In the genomic region with DNA sequence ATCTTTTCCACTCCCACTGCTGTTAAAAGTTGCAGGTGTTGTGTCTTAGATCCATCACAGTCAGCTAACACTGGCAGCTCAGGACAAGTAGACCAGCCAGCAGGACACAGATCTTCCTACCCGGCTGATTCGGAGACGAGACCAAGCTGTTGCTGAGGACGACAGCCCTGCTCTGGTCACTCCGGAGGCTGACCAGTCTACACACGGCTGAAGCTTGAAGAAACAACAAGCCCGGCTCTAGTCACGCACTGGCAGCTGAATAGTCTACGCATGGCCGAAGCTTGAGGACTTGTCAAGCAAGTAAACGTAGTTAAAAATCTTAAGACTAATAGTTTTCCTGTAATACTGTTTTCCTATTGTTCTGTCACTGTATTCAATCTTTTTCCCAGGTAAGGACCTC, we compare ENCODE assay signal across 10 cellular contexts. TPM values are rescaled to one million over a fixed set of nuclear protein-coding genes. Genes with fewer than 3 reads are reported as not detected.
A peak's percentile ranks its signal among the peaks of the same experiment; 100 is the strongest.
DNase-seq lines count a peak whose midpoint lies in the region; ATAC-seq, FAIRE-seq and TF ChIP-seq lines count a peak whose summit lies in the region.
"Had no signal": no experiment of that assay in that cellular context is flagged by ENCODE, and none has a peak within 500 bp of the region (broad histone marks: within the 10 kb centered on the region; RNA-seq: fewer than 3 reads in every experiment).

No MANE protein-coding gene starts in this region.

- intact Hi-C loops in pancreas (cut with DNase I) = no loop called here

- H3K27ac ChIP-seq in GM23248 = no peak overlapping the region
- H3K27ac ChIP-seq in RWPE2 (ENCODE audit: poor library complexity, severe bottlenecking) = peak overlapping the region; percentile 80
- peak overlapping the region; percentile 99 for H3K27ac ChIP-seq in epithelial cell of prostate
- peak overlapping the region; percentile 86 to 97 (median 96) for H3K27ac ChIP-seq in pancreas

- H3K9ac ChIP-seq in GM23248 = peak overlapping the region; percentile 89; the same call in 1 of the 2 replicates

- in situ Hi-C loops in GM23248 (cut with MboI) = no loop called here

- H4K20me1 ChIP-seq in GM23248 (ENCODE audit: insufficient read depth) = no peaks in the 10 kb centered on the region

- H3K4me3 ChIP-seq in GM23248 = no peak overlapping the region
- H3K4me3 ChIP-seq in RWPE2 (ENCODE audit: severe bottlenecking) = peak overlapping the region; percentile 98
- H3K4me3 ChIP-seq in pancreas = peak overlapping the region in 2 of 4 donors; percentile 9 to 64
- H3K4me3 ChIP-seq: coronary artery had no signal

- FAIRE-seq in pancreas (lab: Jason Lieb, UNC) = no peak
- FAIRE-seq: G401.6 had no signal

- H3K79me2 ChIP-seq in GM23248 (ENCODE audit: insufficient read depth) = peaks cover 71% of the 10 kb centered on the region

- no peak for ATAC-seq in RWPE2 (ENCODE audit: low read depth)
- peak in 2 of 4 donors; percentile 1 to 16 for ATAC-seq in pancreas
- ATAC-seq in GM18498 (IDR thresholded peaks at IDR 0.05; ENCODE audit: unreplicated experiment) = no peak
- no peak for ATAC-seq in HG03139 (IDR thresholded peaks at IDR 0.05; ENCODE audit: unreplicated experiment)

- H3K4me1 ChIP-seq in GM23248 (ENCODE audit: insufficient read depth) = peaks cover 22% of the 10 kb centered on the region
- H3K4me1 ChIP-seq in RWPE2 (ENCODE audit: insufficient read depth, poor library complexity, severe bottlenecking) = peaks cover 44% of the 10 kb centered on the region
- H3K4me1 ChIP-seq in pancreas = peaks cover 14 to 41% (median 25%) of the 10 kb centered on the region in 3 donors

- DNase-seq in GM23248 (no peak), RWPE2 (ENCODE audit: low spot score) (no peak), epithelial cell of prostate (ENCODE audit: low read depth, low spot score) (no peak), pancreas (no peak), NOMO-1 treated with dmso at 0.1 percent for 144 hours (lab: John Stamatoyannopoulos, UW; ENCODE audit: unreplicated experiment) (no peak)
- DNase-seq: NCI-H187 treated with DMSO at 0.1 percent for 48 hours had no signal

- H2AFZ ChIP-seq in GM23248 = no peak overlapping the region

- peaks cover 15% of the 10 kb centered on the region for H3F3A ChIP-seq in GM23248 (ENCODE audit: insufficient read depth)

- TF ChIP-seq CTCF in RWPE2 (IDR thresholded peaks at IDR 0.05; ENCODE audit: poor library complexity, severe bottlenecking) = no peak
- no peak for TF ChIP-seq CTCF in pancreas (IDR thresholded peaks at IDR 0.05)

- H3K27me3 ChIP-seq in GM23248 (replicated peaks; ENCODE audit: insufficient read depth) = no peaks in the 10 kb centered on the region
- no peaks in the 10 kb centered on the region for H3K27me3 ChIP-seq in RWPE2 (ENCODE audit: insufficient read depth, poor library complexity, severe bottlenecking)
- H3K27me3 ChIP-seq in pancreas = no peaks in the 10 kb centered on the region

- H3K4me2 ChIP-seq in GM23248 (ENCODE audit: unreplicated experiment) = no peak overlapping the region

- H3K36me3 ChIP-seq in GM23248 (ENCODE audit: low read depth) = no peaks in the 10 kb centered on the region
- H3K36me3 ChIP-seq in RWPE2 (ENCODE audit: low read depth) = peaks cover 4% of the 10 kb centered on the region; the same call in 1 of the 2 replicates
- H3K36me3 ChIP-seq in pancreas = no peaks in the 10 kb centered on the region

- 86 to 88% methylated on average over 11 of the region's 11 CpGs for WGBS in GM23248 (ENCODE audit: low coverage in 1 of 2, low lambda C conversion rate in 2 of 2, missing lambda C conversion rate in 2 of 2), 2 experiments
- WGBS in pancreas, 2 donors = 45 to 47% methylated on average over 11 of the region's 11 CpGs

- H3K9me3 ChIP-seq in GM23248 (ENCODE audit: low read depth) (no peaks in the 10 kb centered on the region), RWPE2 (ENCODE audit: severe bottlenecking) (no peaks in the 10 kb centered on the region), pancreas (no peaks in the 10 kb centered on the region)

- no peaks in the 10 kb centered on the region for H3K9me2 ChIP-seq in GM23248 (ENCODE audit: insufficient read depth)

RNA-seq across cellular contexts. Expression of a gene that starts 1.8 kb away (rescaled TPM):
- total RNA-seq in GM23248 (2014; rRNA removed; shearing (Covaris generic)) = 33.8 and 48.4 TPM in 2 replicates
- 24.7 and 25.1 TPM in 2 replicates for polyA plus RNA-seq in GM23248 (2016; fragmentation: Nextera tagmentation; extraction: Ambion mirVana)
- 10 to 100 TPM; 16.1 to 23.5 (median 18.3) TPM for total RNA-seq in pancreas
- polyA plus RNA-seq in pancreas = 10 to 100 TPM; 20.5 to 24.8 TPM

RNA-seq across cellular contexts. Expression of a gene that starts 1.8 kb away (rescaled TPM):
- 12.0 and 12.5 TPM in 2 replicates for total RNA-seq in GM23248 (2014; rRNA removed; shearing (Covaris generic))
- 4.1 and 4.4 TPM in 2 replicates for polyA plus RNA-seq in GM23248 (2016; fragmentation: Nextera tagmentation; extraction: Ambion mirVana)
- 10 to 100 TPM in 2 of 6 donors, 1 to 10 TPM in 4; 6.1 to 14.0 (median 9.2) TPM for total RNA-seq in pancreas
- 1 to 10 TPM; 7.0 to 8.6 TPM for polyA plus RNA-seq in pancreas
